In genomic region chr10:77201135-77202111, GRCh38 we compare ENCODE assay signal across 25 cellular contexts.
DNase-seq lines count a peak whose midpoint lies in the region; ATAC-seq and TF ChIP-seq lines count a peak whose summit lies in the region.
"Had no signal": no experiment of that assay in that cellular context is flagged by ENCODE, and none has a peak within 500 bp of the region (broad histone marks: within the 10 kb centered on the region; RNA-seq: fewer than 3 reads in every experiment).

No MANE protein-coding gene starts in this region.

- peak overlapping the region; percentile 92 to 94 for H3K27ac ChIP-seq in uterus
- H3K27ac ChIP-seq: body of pancreas, left ventricle myocardium inferior, SJCRH30 had no signal

- H3K4me3 ChIP-seq in choroid plexus epithelial cell (ENCODE audit: low read depth, low read length): no peak overlapping the region
- H3K4me3 ChIP-seq in uterus: no peak overlapping the region
- H3K4me3 ChIP-seq: body of pancreas, esophagus squamous epithelium, left ventricle myocardium inferior, Peyer's patch, prostate gland, SJCRH30 had no signal

- H3K27me3 ChIP-seq in uterus: no peaks in the 10 kb centered on the region
- H3K27me3 ChIP-seq: body of pancreas, Peyer's patch had no signal

- TF ChIP-seq CTCF in choroid plexus epithelial cell (conservative IDR thresholded peaks at IDR 0.05; ENCODE audit: low read depth, low read length) (no peak), uterus (IDR thresholded peaks at IDR 0.05) (no peak)

- H3K9me3 ChIP-seq in uterus: no peaks in the 10 kb centered on the region
- H3K9me3 ChIP-seq: body of pancreas, Peyer's patch, prostate gland, SJCRH30 had no signal

- H3K36me3 ChIP-seq in uterus: no peaks in the 10 kb centered on the region
- H3K36me3 ChIP-seq: esophagus squamous epithelium, left ventricle myocardium inferior, Peyer's patch, prostate gland, SJCRH30 had no signal

- peaks cover 0 to 7% of the 10 kb centered on the region in 2 donors for H3K4me1 ChIP-seq in uterus
- H3K4me1 ChIP-seq: body of pancreas, esophagus squamous epithelium, left ventricle myocardium inferior, Peyer's patch, SJCRH30 had no signal

- intact Hi-C loops in uterus (cut with DNase I; ENCODE audit: low total_unique reads): no loop called here

- peak; percentile 93 for ATAC-seq in left lobe of liver
- ATAC-seq: activated CD8-positive, alpha-beta memory T cell treated with anti-CD3 and anti-CD28 coated beads, Interleukin-2, amount 10 ng/mL, durations not matched to agents 7 days and 5 days; activated naive CD4-positive, alpha-beta T cell treated with anti-CD3 and anti-CD28 coated beads, Interleukin-2, amount 50 U/mL, for 72 hours; body of pancreas; CD8-positive, alpha-beta T cell; stimulated activated naive B cell treated with anti-CD40 and anti-IgM and Interleukin-4, amounts not matched to agents 10 μg/mL and 1 μg/mL and 100 μg/mL, for 72 hours had no signal

- TF ChIP-seq POLR2A in uterus (IDR thresholded peaks at IDR 0.05): no peak

- peak; percentile 21 for DNase-seq in NCI-H2227 treated with DMSO at 0.1 percent for 48 hours (lab: John Stamatoyannopoulos, UW)
- DNase-seq in NCI-H2227 (lab: John Stamatoyannopoulos, UW; ENCODE audit: unreplicated experiment): no peak
- DNase-seq in choroid plexus epithelial cell (ENCODE audit: low read depth): peak; percentile 35
- no peak for DNase-seq in left lobe of liver (ENCODE audit: low spot score)
- peak in 1 of 2 donors; percentile 54 for DNase-seq in uterus
- no peak for DNase-seq in NCI-H2171 treated with DMSO at 0.1 percent for 48 hours (lab: John Stamatoyannopoulos, UW)
- DNase-seq in SIG-M5 treated with dmso at 0.1 percent for 504 hours (lab: John Stamatoyannopoulos, UW; ENCODE audit: unreplicated experiment): no peak
- no peak for DNase-seq in activated CD4-positive, alpha-beta T cell treated with anti-CD3 and anti-CD28 coated beads, Interleukin-2, amount 50 U/mL, for 1 hour
- DNase-seq: 8988T; activated CD4-positive, alpha-beta T cell treated with anti-CD3 and anti-CD28 coated beads for 4 hours; activated CD8-positive, alpha-beta memory T cell treated with anti-CD3 and anti-CD28 coated beads, Interleukin-2, amount 10 ng/mL, durations not matched to agents 7 days and 5 days; AML-193; body of pancreas; CD8-positive, alpha-beta T cell; effector memory CD4-positive, alpha-beta T cell; esophagus squamous epithelium; HCEC 1CT; KBM-7; left ventricle myocardium inferior; NCI-H1694 treated with DMSO at 0.1 percent for 48 hours; Peyer's patch; SJCRH30; stimulated activated naive B cell treated with anti-CD40 and anti-IgM and Interleukin-4, amounts not matched to agents 10 μg/mL and 1 μg/mL and 100 μg/mL, for 72 hours had no signal

Comparison
In these comparisons a context has a peak if more than half of its experiments do, and no peak if none do; other contexts are left out.
1. DNase-seq: peak in NCI-H2227 treated with DMSO at 0.1 percent for 48 hours (single experiment) and choroid plexus epithelial cell (single experiment); none in NCI-H2227 (single experiment), left lobe of liver (single experiment), NCI-H2171 treated with DMSO at 0.1 percent for 48 hours (single experiment), SIG-M5 treated with dmso at 0.1 percent for 504 hours (single experiment) and activated CD4-positive, alpha-beta T cell treated with anti-CD3 and anti-CD28 coated beads, Interleukin-2, amount 50 U/mL, for 1 hour (single experiment).